33 cellular contexts compared by ENCODE assay signal in genomic region chr1:44338136-44338535, GRCh38.
"Had no signal": no experiment of that assay in that cellular context is flagged by ENCODE, and none has a peak within 500 bp of the region (broad histone marks: within the 10 kb centered on the region; RNA-seq: fewer than 3 reads in every experiment).

No MANE protein-coding gene starts in this region.

- DNase-seq: activated B cell treated with CpG ODN at 0.5 μM for 24 hours; activated CD4-positive, alpha-beta T cell treated with anti-CD3 and anti-CD28 coated beads for 48 hours; activated CD4-positive, alpha-beta T cell treated with anti-CD3 and anti-CD28 coated beads, Interleukin-2, amount 50 U/mL, for 1 hour; activated CD4-positive, alpha-beta T cell treated with anti-CD3 and anti-CD28 coated beads, Interleukin-2, amount 50 U/mL, for 48 hours; activated CD8-positive, alpha-beta memory T cell treated with anti-CD3 and anti-CD28 coated beads for 24 hours; activated CD8-positive, alpha-beta T cell treated with anti-CD3 and anti-CD28 coated beads for 36 hours; activated effector memory CD4-positive, alpha-beta T cell treated with Interleukin-2 at 50 U/mL for 16 hours; activated gamma-delta T cell treated with Interleukin-2 at 50 U/mL for 16 hours; activated naive CD4-positive, alpha-beta T cell treated with anti-CD3 and anti-CD28 coated beads, Interleukin-2, amount 50 U/mL, for 16 hours; activated naive CD4-positive, alpha-beta T cell treated with Interleukin-2 at 50 U/mL for 16 hours; activated T-cell treated with anti-CD3 and anti-CD28 coated beads, Interleukin-2, amount 50 U/mL, for 4 hours; brain microvascular endothelial cell; cortex of kidney; dermis blood vessel endothelial cell; effector CD4-positive, alpha-beta T cell; effector memory CD8-positive, alpha-beta T cell; foreskin fibroblast; head of caudate nucleus; hippocampal formation; T-helper 17 cell; T1000; WERI-Rb-1 had no signal

- H3K4me3 ChIP-seq: ascending aorta had no signal

- FAIRE-seq: bronchial epithelial cell, colon, endometrium, frontal cortex had no signal

- H3K4me1 ChIP-seq: ascending aorta had no signal

- H3K27ac ChIP-seq: ascending aorta, brain microvascular endothelial cell had no signal

- H3K27ac Mint-ChIP-seq: activated B cell treated with CpG ODN at 0.5 μM for 24 hours; activated CD8-positive, alpha-beta T cell treated with anti-CD3 and anti-CD28 coated beads for 36 hours; activated naive CD8-positive, alpha-beta T cell; activated T-helper 17 cell treated with anti-CD3 and anti-CD28 coated beads, Interleukin-2, amount 50 U/mL, for 72 hours; T-helper 17 cell; T-helper 2 cell treated with Interferon-gamma antibody and Interleukin-4, amounts not matched to agents 5 μg/mL and 100 μg/mL, for 36 hours had no signal

- H3K9me3 Mint-ChIP-seq: activated CD8-positive, alpha-beta T cell treated with anti-CD3 and anti-CD28 coated beads for 36 hours; activated T-cell treated with anti-CD3 and anti-CD28 coated beads, Interleukin-2, amount 50 U/mL, for 4 hours; activated T-helper 17 cell treated with anti-CD3 and anti-CD28 coated beads, Interleukin-2, amount 50 U/mL, for 72 hours; central memory CD8-positive, alpha-beta T cell; effector memory CD8-positive, alpha-beta T cell; T-helper 2 cell treated with Interferon-gamma antibody and Interleukin-4, amounts not matched to agents 5 μg/mL and 100 μg/mL, for 36 hours had no signal

- H3K27me3 Mint-ChIP-seq: activated B cell treated with CpG ODN at 0.5 μM for 24 hours; activated CD8-positive, alpha-beta T cell treated with anti-CD3 and anti-CD28 coated beads for 36 hours; activated naive CD8-positive, alpha-beta T cell; activated T-helper 17 cell treated with anti-CD3 and anti-CD28 coated beads, Interleukin-2, amount 50 U/mL, for 72 hours; central memory CD8-positive, alpha-beta T cell; effector memory CD8-positive, alpha-beta T cell; T-helper 17 cell had no signal

- ATAC-seq: activated CD4-positive, CD25-positive, alpha-beta regulatory T cell treated with anti-CD3 and anti-CD28 coated beads, Interleukin-2, amount 50 U/mL, for 24 hours; activated CD8-positive, alpha-beta T cell treated with anti-CD3 and anti-CD28 coated beads for 36 hours; activated T-cell treated with anti-CD3 and anti-CD28 coated beads, Interleukin-2, amount 50 U/mL, for 4 hours; activated T-helper 17 cell treated with anti-CD3 and anti-CD28 coated beads, Interleukin-2, amount 50 U/mL, for 72 hours; effector memory CD8-positive, alpha-beta T cell; esophagus mucosa; T-helper 17 cell had no signal

- H3K4me3 Mint-ChIP-seq: activated B cell treated with CpG ODN at 0.5 μM for 24 hours; activated CD8-positive, alpha-beta T cell treated with anti-CD3 and anti-CD28 coated beads for 36 hours; activated naive CD8-positive, alpha-beta T cell; activated T-cell treated with anti-CD3 and anti-CD28 coated beads, Interleukin-2, amount 50 U/mL, for 4 hours; activated T-helper 17 cell treated with anti-CD3 and anti-CD28 coated beads, Interleukin-2, amount 50 U/mL, for 72 hours; central memory CD8-positive, alpha-beta T cell; effector memory CD8-positive, alpha-beta T cell; T-helper 17 cell; T-helper 2 cell treated with Interferon-gamma antibody and Interleukin-4, amounts not matched to agents 5 μg/mL and 100 μg/mL, for 36 hours had no signal

- H3K9me3 ChIP-seq: ascending aorta had no signal

- H3K4me1 Mint-ChIP-seq: activated T-helper 17 cell treated with anti-CD3 and anti-CD28 coated beads, Interleukin-2, amount 50 U/mL, for 72 hours had no signal

- H3K27me3 ChIP-seq: ascending aorta, brain microvascular endothelial cell had no signal
